22 cellular contexts compared by ENCODE assay signal in genomic region chr10:509361-510102, GRCh38.
DNase-seq lines count a peak whose midpoint lies in the region; FAIRE-seq and TF ChIP-seq lines count a peak whose summit lies in the region.
"Had no signal": no experiment of that assay in that cellular context is flagged by ENCODE, and none has a peak within 500 bp of the region (broad histone marks: within the 10 kb centered on the region; RNA-seq: fewer than 3 reads in every experiment).

No MANE protein-coding gene starts in this region.

- in situ Hi-C loops in G401 (cut with HindIII; ENCODE audit: low sequenced_read_pairs) (no loop called here), brain microvascular endothelial cell (cut with HindIII; ENCODE audit: low pct_ligation_motif_present, low sequenced_read_pairs) (no loop called here)

- peak overlapping the region; percentile 75 for H3K27ac ChIP-seq in RWPE1
- H3K27ac ChIP-seq in kidney (ENCODE audit: low read depth in 2 of 2, low read length in 2 of 2): no peak overlapping the region
- peak overlapping the region; percentile 85 for H3K27ac ChIP-seq in rectal smooth muscle tissue (ENCODE audit: low read depth, low read length)
- H3K27ac ChIP-seq in brain microvascular endothelial cell: no peak overlapping the region

- DNase-seq in G401 (ENCODE audit: low spot score) (peak; percentile 61), RWPE1 (ENCODE audit: low spot score) (no peak), kidney (peak; percentile 34), brain microvascular endothelial cell (no peak), EL (no peak)
- DNase-seq in activated naive CD4-positive, alpha-beta T cell treated with anti-CD3 and anti-CD28 coated beads for 36 hours: no peak
- DNase-seq in activated CD8-positive, alpha-beta memory T cell treated with anti-CD3 and anti-CD28 coated beads, Interleukin-2, amount 50 U/mL, for 4 hours: no peak
- DNase-seq: activated CD4-positive, alpha-beta T cell treated with anti-CD3 and anti-CD28 coated beads for 1 hour; activated naive CD8-positive, alpha-beta T cell treated with anti-CD3 and anti-CD28 coated beads, Interleukin-2, amount 10 ng/mL, durations not matched to agents 7 days and 5 days; activated T-cell treated with anti-CD3 and anti-CD28 coated beads, Interleukin-2, amount 50 U/mL, for 72 hours; CD4-positive, alpha-beta T cell; KG1; NCI-H2081 treated with DMSO at 0.1 percent for 48 hours; NCI-H510A; stimulated activated CD4-positive, alpha-beta T cell treated with anti-CD3 and anti-CD28 coated beads, Interleukin-2, amount 100 ng/mL, for 24 hours; stimulated activated naive B cell treated with anti-CD40 and anti-IgM and Interleukin-4, amounts not matched to agents 10 μg/mL and 1 μg/mL and 100 μg/mL, for 72 hours had no signal

- H3K9me3 Mint-ChIP-seq in activated naive CD4-positive, alpha-beta T cell treated with anti-CD3 and anti-CD28 coated beads for 36 hours: no peaks in the 10 kb centered on the region
- H3K9me3 Mint-ChIP-seq: activated naive CD8-positive, alpha-beta T cell treated with anti-CD3 and anti-CD28 coated beads, Interleukin-2, amount 10 ng/mL, durations not matched to agents 7 days and 5 days; activated T-cell treated with anti-CD3 and anti-CD28 coated beads, Interleukin-2, amount 50 U/mL, for 72 hours; CD4-positive, alpha-beta T cell; stimulated activated naive B cell treated with anti-CD40 and anti-IgM and Interleukin-4, amounts not matched to agents 10 μg/mL and 1 μg/mL and 100 μg/mL, for 72 hours had no signal

- H3K27me3 ChIP-seq in rectal smooth muscle tissue (ENCODE audit: control insufficient read depth, insufficient read depth, low read length) (no peaks in the 10 kb centered on the region), brain microvascular endothelial cell (replicated peaks) (no peaks in the 10 kb centered on the region)
- H3K27me3 ChIP-seq: tibial artery had no signal

- no peak overlapping the region for H3K27ac Mint-ChIP-seq in activated naive CD4-positive, alpha-beta T cell treated with anti-CD3 and anti-CD28 coated beads for 36 hours
- H3K27ac Mint-ChIP-seq: activated naive CD8-positive, alpha-beta T cell treated with anti-CD3 and anti-CD28 coated beads, Interleukin-2, amount 10 ng/mL, durations not matched to agents 7 days and 5 days; activated T-cell treated with anti-CD3 and anti-CD28 coated beads, Interleukin-2, amount 50 U/mL, for 72 hours; CD4-positive, alpha-beta T cell had no signal

- intact Hi-C loops in kidney (cut with DNase I): loop anchor here (5.0 kb wide), 1 partner anchor 283 kb away; no protein-coding TSS in a partner anchor
- intact Hi-C loops in activated naive CD4-positive, alpha-beta T cell treated with anti-CD3 and anti-CD28 coated beads for 36 hours (cut with micrococcal nuclease): loop anchor here (2.0 to 5.0 kb wide), 2 partner anchors 279 to 568 kb away; no protein-coding TSS in a partner anchor

- H3K4me1 Mint-ChIP-seq in activated naive CD4-positive, alpha-beta T cell treated with anti-CD3 and anti-CD28 coated beads for 36 hours (ENCODE audit: low read depth): peaks cover 13% of the 10 kb centered on the region

- peaks cover 3 to 7% of the 10 kb centered on the region in 2 donors for H3K4me1 ChIP-seq in kidney (ENCODE audit: control insufficient read depth in 1 of 2, insufficient read depth in 1 of 2, low read depth in 1 of 2, low read length in 2 of 2)
- H3K4me1 ChIP-seq in rectal smooth muscle tissue (ENCODE audit: control insufficient read depth, insufficient read depth, low read length): peaks cover 42% of the 10 kb centered on the region

- H3K4me3 ChIP-seq in kidney (ENCODE audit: low read length in 2 of 2) (no peak overlapping the region), rectal smooth muscle tissue (ENCODE audit: low read length) (no peak overlapping the region), brain microvascular endothelial cell (ENCODE audit: low read depth, low read length) (no peak overlapping the region)
- H3K4me3 ChIP-seq: lung, tibial artery had no signal

- H3K9ac ChIP-seq in kidney (ENCODE audit: low read length in 2 of 2) (no peak overlapping the region), rectal smooth muscle tissue (ENCODE audit: low read length) (no peak overlapping the region)

- CTCF ChIA-PET in RWPE1 (lab: Yijun Ruan, JAX): interaction anchor here (0.6 to 2.0 kb wide), 4 partner anchors 17 to 280 kb away, joined by 3 to 11 read pairs (median 4); no protein-coding TSS in a partner anchor
- CTCF ChIA-PET in activated naive CD4-positive, alpha-beta T cell treated with anti-CD3 and anti-CD28 coated beads for 36 hours (lab: Charles Lee): interaction anchor here (1.9 kb wide), 1 partner anchor 22 kb away, joined by 3 read pairs; no protein-coding TSS in a partner anchor

- no peak overlapping the region for H3K4me3 Mint-ChIP-seq in activated naive CD4-positive, alpha-beta T cell treated with anti-CD3 and anti-CD28 coated beads for 36 hours
- H3K4me3 Mint-ChIP-seq: activated naive CD8-positive, alpha-beta T cell treated with anti-CD3 and anti-CD28 coated beads, Interleukin-2, amount 10 ng/mL, durations not matched to agents 7 days and 5 days; activated T-cell treated with anti-CD3 and anti-CD28 coated beads, Interleukin-2, amount 50 U/mL, for 72 hours; CD4-positive, alpha-beta T cell; stimulated activated naive B cell treated with anti-CD40 and anti-IgM and Interleukin-4, amounts not matched to agents 10 μg/mL and 1 μg/mL and 100 μg/mL, for 72 hours had no signal

- H3K36me3 ChIP-seq in kidney (ENCODE audit: control insufficient read depth in 1 of 2, insufficient read depth in 2 of 2, low read length in 2 of 2) (no peaks in the 10 kb centered on the region), rectal smooth muscle tissue (ENCODE audit: control insufficient read depth, insufficient read depth, low read length) (no peaks in the 10 kb centered on the region), brain microvascular endothelial cell (replicated peaks) (no peaks in the 10 kb centered on the region)

- TF ChIP-seq CTCF in RWPE1 (conservative IDR thresholded peaks at IDR 0.05; ENCODE audit: low read depth): no peak
- no peak for TF ChIP-seq CTCF in kidney (IDR thresholded peaks at IDR 0.05; ENCODE audit: borderline replicate concordance, extremely low read depth, insufficient read depth)
- TF ChIP-seq CTCF in brain microvascular endothelial cell (IDR thresholded peaks at IDR 0.05; ENCODE audit: low read depth, low read length, missing control alignments): no peak

- FAIRE-seq in kidney (lab: Jason Lieb, UNC): no peak
- FAIRE-seq: endothelial cell of umbilical vein, GM12892, H54 had no signal

- H3K9me3 ChIP-seq in kidney (ENCODE audit: control insufficient read depth in 1 of 2, low read length in 2 of 2): no peaks in the 10 kb centered on the region
- H3K9me3 ChIP-seq: tibial artery had no signal

- no peaks in the 10 kb centered on the region for H3K27me3 Mint-ChIP-seq in activated naive CD4-positive, alpha-beta T cell treated with anti-CD3 and anti-CD28 coated beads for 36 hours (ENCODE audit: low read depth)
- H3K27me3 Mint-ChIP-seq: CD4-positive, alpha-beta T cell had no signal

- POLR2A ChIA-PET in RWPE1 (lab: Yijun Ruan, JAX; ENCODE audit: low non-redundant PET): no interaction called here

- no peaks in the 10 kb centered on the region for H3K36me3 Mint-ChIP-seq in activated naive CD4-positive, alpha-beta T cell treated with anti-CD3 and anti-CD28 coated beads for 36 hours (ENCODE audit: low read depth)
- H3K36me3 Mint-ChIP-seq: activated naive CD8-positive, alpha-beta T cell treated with anti-CD3 and anti-CD28 coated beads, Interleukin-2, amount 10 ng/mL, durations not matched to agents 7 days and 5 days; stimulated activated naive B cell treated with anti-CD40 and anti-IgM and Interleukin-4, amounts not matched to agents 10 μg/mL and 1 μg/mL and 100 μg/mL, for 72 hours had no signal

Comparison
In these comparisons a context has a peak if more than half of its experiments do, and no peak if none do; other contexts are left out.
1. DNase-seq: peak in G401 (single experiment) and kidney (single experiment); none in RWPE1 (single experiment), brain microvascular endothelial cell (single experiment), EL (single experiment), activated naive CD4-positive, alpha-beta T cell treated with anti-CD3 and anti-CD28 coated beads for 36 hours (single experiment) and activated CD8-positive, alpha-beta memory T cell treated with anti-CD3 and anti-CD28 coated beads, Interleukin-2, amount 50 U/mL, for 4 hours (single experiment).
2. H3K27ac ChIP-seq: peak in RWPE1 (single experiment) and rectal smooth muscle tissue (single experiment); none in kidney (0 of 2) and brain microvascular endothelial cell (single experiment).